12 cellular contexts compared by ENCODE assay signal in the genomic region with DNA sequence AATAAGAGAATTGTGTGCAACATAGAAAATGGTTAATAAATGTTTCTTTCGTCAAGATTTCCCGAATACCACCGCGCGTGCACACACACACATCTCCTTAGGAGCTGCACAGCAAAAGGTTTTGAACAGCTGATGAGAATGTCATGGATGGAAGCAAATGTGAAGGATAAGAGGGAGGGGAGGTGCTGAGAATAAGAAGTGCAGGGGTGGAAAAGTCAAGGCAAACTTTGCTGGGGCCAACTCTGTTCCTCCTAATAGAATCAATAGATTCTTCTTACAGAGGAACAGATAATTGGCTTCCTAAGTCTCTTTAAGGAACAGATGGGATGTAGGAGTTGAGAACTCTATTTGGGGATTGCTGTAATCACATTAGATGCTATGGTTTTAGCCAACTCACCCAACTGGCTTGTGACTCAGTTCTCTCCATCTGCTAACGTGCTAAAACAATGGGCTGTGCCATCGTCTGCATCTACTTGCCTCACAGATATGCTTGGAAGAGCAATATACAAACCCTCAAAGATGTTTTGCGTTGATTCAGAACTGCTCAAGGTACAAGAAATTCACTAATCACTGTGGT.
DNase-seq lines count a peak whose midpoint lies in the region; ATAC-seq and TF ChIP-seq lines count a peak whose summit lies in the region.
"Had no signal": no experiment of that assay in that cellular context is flagged by ENCODE, and none has a peak within 500 bp of the region (broad histone marks: within the 10 kb centered on the region; RNA-seq: fewer than 3 reads in every experiment).

No MANE protein-coding gene starts in this region.

- no peak overlapping the region for H3K4me3 Mint-ChIP-seq in activated CD4-positive, alpha-beta T cell treated with anti-CD3 and anti-CD28 coated beads for 36 hours
- H3K4me3 Mint-ChIP-seq: CD14-positive monocyte; CD8-positive, alpha-beta T cell had no signal

- H3K27ac Mint-ChIP-seq in activated CD4-positive, alpha-beta T cell treated with anti-CD3 and anti-CD28 coated beads for 36 hours, result no peak overlapping the region
- H3K27ac Mint-ChIP-seq: CD14-positive monocyte; CD8-positive, alpha-beta T cell had no signal

- CTCF ChIA-PET in activated CD4-positive, alpha-beta T cell treated with anti-CD3 and anti-CD28 coated beads for 36 hours (lab: Charles Lee), result no interaction called here

- intact Hi-C loops in dorsolateral prefrontal cortex (cut with DNase I), result no loop called here
- intact Hi-C loops in activated CD4-positive, alpha-beta T cell treated with anti-CD3 and anti-CD28 coated beads for 36 hours (cut with DNase I, micrococcal nuclease), result no loop called here

- peak; percentile 97 for DNase-seq in NCI-H82 (lab: John Stamatoyannopoulos, UW)
- DNase-seq in dorsolateral prefrontal cortex, result peak in 4 of 10 donors; percentile 11 to 68 (median 50)
- DNase-seq in inferior parietal cortex (ENCODE audit: extremely low spot score), result peak; percentile 73
- no peak for DNase-seq in NCI-H2107 (lab: John Stamatoyannopoulos, UW)
- DNase-seq in activated CD4-positive, alpha-beta T cell treated with anti-CD3 and anti-CD28 coated beads for 36 hours, result no peak
- DNase-seq: CD8-positive, alpha-beta T cell; COR-L47; GM23248 had no signal

- no peaks in the 10 kb centered on the region for H3K36me3 Mint-ChIP-seq in activated CD4-positive, alpha-beta T cell treated with anti-CD3 and anti-CD28 coated beads for 36 hours (ENCODE audit: low read depth)
- H3K36me3 Mint-ChIP-seq: CD14-positive monocyte; CD8-positive, alpha-beta T cell had no signal

- no peaks in the 10 kb centered on the region for H3K9me3 Mint-ChIP-seq in activated CD4-positive, alpha-beta T cell treated with anti-CD3 and anti-CD28 coated beads for 36 hours (ENCODE audit: low read depth)
- H3K9me3 Mint-ChIP-seq: CD8-positive, alpha-beta T cell had no signal

- ATAC-seq in activated CD4-positive, alpha-beta T cell treated with anti-CD3 and anti-CD28 coated beads for 36 hours, result no peak
- no peak for ATAC-seq in GM21360 (IDR thresholded peaks at IDR 0.05; ENCODE audit: unreplicated experiment)
- ATAC-seq: A549; CD8-positive, alpha-beta T cell; HCT116 had no signal

- H3K4me3 ChIP-seq in dorsolateral prefrontal cortex, result no peak overlapping the region
- H3K4me3 ChIP-seq: A549, GM23248 had no signal

- POLR2A ChIA-PET in activated CD4-positive, alpha-beta T cell treated with anti-CD3 and anti-CD28 coated beads for 36 hours (lab: Charles Lee), result no interaction called here

- no peaks in the 10 kb centered on the region for H3K27me3 ChIP-seq in dorsolateral prefrontal cortex

- no peaks in the 10 kb centered on the region for H3K4me1 Mint-ChIP-seq in activated CD4-positive, alpha-beta T cell treated with anti-CD3 and anti-CD28 coated beads for 36 hours
- H3K4me1 Mint-ChIP-seq: CD14-positive monocyte had no signal

- TF ChIP-seq CTCF in dorsolateral prefrontal cortex (IDR thresholded peaks at IDR 0.05 in 54 of 56, conservative IDR thresholded peaks at IDR 0.05 in 2 of 56; ENCODE audit: low read depth in 1 of 56, partially characterized antibody in 56 of 56), result no peak

- peak overlapping the region in 37 of 59 donors; percentile 3 to 76 (median 51) for H3K27ac ChIP-seq in dorsolateral prefrontal cortex
- H3K27ac ChIP-seq: A549, GM23248 had no signal

- peaks cover 6% of the 10 kb centered on the region for H3K27me3 Mint-ChIP-seq in activated CD4-positive, alpha-beta T cell treated with anti-CD3 and anti-CD28 coated beads for 36 hours

Comparison
In these comparisons a context has a peak if more than half of its experiments do, and no peak if none do; other contexts are left out.
1. DNase-seq: peak in NCI-H82 (single experiment) and inferior parietal cortex (single experiment); none in NCI-H2107 (single experiment) and activated CD4-positive, alpha-beta T cell treated with anti-CD3 and anti-CD28 coated beads for 36 hours (single experiment).